8 cellular contexts compared by ENCODE assay signal in the genomic region with DNA sequence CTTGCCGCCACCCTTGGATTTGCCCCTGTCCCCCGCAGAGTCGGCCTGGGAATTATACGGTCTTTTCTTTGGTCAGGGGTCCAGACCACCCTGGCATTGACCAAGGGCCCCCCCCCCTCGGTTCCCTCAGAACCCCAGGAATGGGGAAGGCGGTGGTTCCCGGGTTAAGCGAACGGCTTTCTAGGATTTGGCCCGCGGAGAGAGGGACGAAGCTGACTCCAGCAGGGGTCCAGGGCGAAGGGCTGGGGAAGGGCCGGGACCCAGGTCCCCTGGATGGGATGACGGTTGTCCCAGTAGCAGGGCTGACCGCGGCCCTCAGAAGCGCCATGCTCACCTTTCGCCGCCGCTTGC. TPM values are rescaled to one million over a fixed set of nuclear protein-coding genes. Genes with fewer than 3 reads are reported as not detected.
DNase-seq lines count a peak whose midpoint lies in the region; ATAC-seq and TF ChIP-seq lines count a peak whose summit lies in the region.

No MANE protein-coding gene starts in this region.

- DNase-seq in HCT116 (ENCODE audit: low read depth, low spot score) (no peak), left colon (no peak)
- no peak for DNase-seq in activated CD4-positive, alpha-beta memory T cell treated with anti-CD3 and anti-CD28 coated beads for 36 hours
- no peak for DNase-seq in stimulated activated effector memory CD8-positive, alpha-beta T cell treated with anti-CD3 and anti-CD28 coated beads, Interleukin-12 subunit alpha, Interleukin-12 subunit beta, amount 100 ng/mL, for 72 hours (ENCODE audit: low spot score in 2 of 2)
- no peak for DNase-seq in activated CD4-positive, CD25-positive, alpha-beta regulatory T cell treated with anti-CD3 and anti-CD28 coated beads, Interleukin-2, amount 50 U/mL, for 72 hours

- POLR2A ChIA-PET in HCT116 (lab: Charles Lee): interaction anchor here (0.6 to 2.3 kb wide), 10 partner anchors 9 to 51 kb away, joined by 3 to 31 read pairs (median 4); a partner anchor contains a TSS
- POLR2A ChIA-PET in activated CD4-positive, alpha-beta memory T cell treated with anti-CD3 and anti-CD28 coated beads for 36 hours (lab: Charles Lee): interaction anchor here (0.7 to 3.9 kb wide), 8 partner anchors 8 to 116 kb away, joined by 3 to 20 read pairs (median 4); a partner anchor contains a TSS

- no TSS peak for BruUV-seq in HCT116 (replicated peaks; lab: Mats Ljungman, UMichigan)

- H3K9me3 ChIP-seq in HCT116 (ENCODE audit: control insufficient read depth in 1 of 2, insufficient read depth in 1 of 2, low read depth in 1 of 2, low read length in 2 of 2): no peaks in the 10 kb centered on the region

- no peak overlapping the region for H2AFZ ChIP-seq in HCT116 (ENCODE audit: low read depth, low read length, poor library complexity, severe bottlenecking)

- peak overlapping the region; percentile 62 for H3K27ac ChIP-seq in HCT116 (ENCODE audit: low read depth, low read length)

- intact Hi-C loops in HCT116 (cut with micrococcal nuclease): loop anchor here (5.0 kb wide), 1 partner anchor 211 kb away; a partner anchor contains a TSS
- intact Hi-C loops in activated CD4-positive, alpha-beta memory T cell treated with anti-CD3 and anti-CD28 coated beads for 36 hours (cut with micrococcal nuclease): loop anchor here (5.0 to 10.0 kb wide), 2 partner anchors 181 to 267 kb away; a partner anchor contains a TSS
- intact Hi-C loops in left colon (cut with DNase I, micrococcal nuclease): no loop called here

- no peaks in the 10 kb centered on the region for H3K27me3 ChIP-seq in HCT116 (ENCODE audit: insufficient read depth, low read length)

- peaks cover 10 to 29% of the 10 kb centered on the region in 2 experiments for H3K36me3 ChIP-seq in HCT116 (ENCODE audit: control insufficient read depth in 1 of 2, insufficient read depth in 2 of 2, low read length in 2 of 2)

- no peaks in the 10 kb centered on the region for H3K9me3 Mint-ChIP-seq in activated CD4-positive, alpha-beta memory T cell treated with anti-CD3 and anti-CD28 coated beads for 36 hours
- no peaks in the 10 kb centered on the region for H3K9me3 Mint-ChIP-seq in stimulated activated effector memory CD8-positive, alpha-beta T cell treated with anti-CD3 and anti-CD28 coated beads, Interleukin-12 subunit alpha, Interleukin-12 subunit beta, amount 100 ng/mL, for 72 hours

- peak overlapping the region; percentile 59 for H3K27ac Mint-ChIP-seq in activated CD4-positive, alpha-beta memory T cell treated with anti-CD3 and anti-CD28 coated beads for 36 hours
- peak overlapping the region; percentile 89 for H3K27ac Mint-ChIP-seq in stimulated activated effector memory CD8-positive, alpha-beta T cell treated with anti-CD3 and anti-CD28 coated beads, Interleukin-12 subunit alpha, Interleukin-12 subunit beta, amount 100 ng/mL, for 72 hours

- H3K4me1 Mint-ChIP-seq in activated CD4-positive, alpha-beta memory T cell treated with anti-CD3 and anti-CD28 coated beads for 36 hours (ENCODE audit: low read depth): peaks cover 29% of the 10 kb centered on the region
- peaks cover 34% of the 10 kb centered on the region for H3K4me1 Mint-ChIP-seq in stimulated activated effector memory CD8-positive, alpha-beta T cell treated with anti-CD3 and anti-CD28 coated beads, Interleukin-12 subunit alpha, Interleukin-12 subunit beta, amount 100 ng/mL, for 72 hours

- H3K9me2 ChIP-seq in HCT116 (ENCODE audit: insufficient read depth): no peaks in the 10 kb centered on the region

- TF ChIP-seq RAD21 in HCT116 (IDR thresholded peaks at IDR 0.05; ENCODE audit: low read depth): no peak

- H3K4me1 ChIP-seq in HCT116 (ENCODE audit: control insufficient read depth in 1 of 2, insufficient read depth in 2 of 2, low read length in 2 of 2): peaks cover 23 to 29% of the 10 kb centered on the region in 2 experiments

- TF ChIP-seq CTCF in HCT116 (IDR thresholded peaks at IDR 0.05 in 2 of 3, conservative IDR thresholded peaks at IDR 0.05 in 1 of 3; ENCODE audit: borderline replicate concordance in 1 of 3, insufficient read depth in 1 of 3, low read depth in 2 of 3, low read length in 2 of 3): no peak

- no peaks in the 10 kb centered on the region for H3K27me3 Mint-ChIP-seq in activated CD4-positive, alpha-beta memory T cell treated with anti-CD3 and anti-CD28 coated beads for 36 hours

- H4K20me1 ChIP-seq in HCT116 (ENCODE audit: insufficient read depth): 0 out of 2 replicates have a peak, but pooled peaks cover 4% of the 10 kb centered on the region

- peak overlapping the region; percentile 82 to 89 for H3K4me3 ChIP-seq in HCT116 (replicated peaks in 1 of 2; ENCODE audit: low read depth in 1 of 2, low read length in 2 of 2)
- H3K4me3 ChIP-seq in iPS-11a (ENCODE audit: low read depth, low read length): peak overlapping the region; percentile 89

- peak overlapping the region; percentile 87 for H3K4me3 Mint-ChIP-seq in activated CD4-positive, alpha-beta memory T cell treated with anti-CD3 and anti-CD28 coated beads for 36 hours
- peak overlapping the region; percentile 85 for H3K4me3 Mint-ChIP-seq in stimulated activated effector memory CD8-positive, alpha-beta T cell treated with anti-CD3 and anti-CD28 coated beads, Interleukin-12 subunit alpha, Interleukin-12 subunit beta, amount 100 ng/mL, for 72 hours

- RAD21 ChIA-PET in HCT116 (lab: Charles Lee; ENCODE audit: low non-redundant PET in 1 of 2, low total read pairs in 2 of 2, uncharacterized antibody in 2 of 2, unreplicated experiment in 2 of 2): interaction anchor here (0.6 to 1.9 kb wide), 4 partner anchors 32 to 112 kb away, joined by 3 to 7 read pairs (median 4); a partner anchor contains a TSS

- peaks cover 51% of the 10 kb centered on the region for H3K79me2 ChIP-seq in HCT116 (ENCODE audit: insufficient read depth, low read length)

- peak overlapping the region; percentile 85 for H3K9ac ChIP-seq in HCT116 (ENCODE audit: low read length)

- CTCF ChIA-PET in HCT116 (lab: Charles Lee): interaction anchor here (0.6 to 2.4 kb wide), 22 partner anchors 9 to 440 kb away, joined by 3 to 46 read pairs (median 4); a partner anchor contains a TSS
- CTCF ChIA-PET in activated CD4-positive, alpha-beta memory T cell treated with anti-CD3 and anti-CD28 coated beads for 36 hours (lab: Charles Lee): interaction anchor here (0.6 to 3.1 kb wide), 20 partner anchors 8 to 505 kb away, joined by 3 to 64 read pairs (median 7); a partner anchor contains a TSS

- H3K4me2 ChIP-seq in HCT116 (ENCODE audit: low read length): peak overlapping the region; percentile 100

- peaks cover 16% of the 10 kb centered on the region for H3K36me3 Mint-ChIP-seq in activated CD4-positive, alpha-beta memory T cell treated with anti-CD3 and anti-CD28 coated beads for 36 hours
- H3K36me3 Mint-ChIP-seq in stimulated activated effector memory CD8-positive, alpha-beta T cell treated with anti-CD3 and anti-CD28 coated beads, Interleukin-12 subunit alpha, Interleukin-12 subunit beta, amount 100 ng/mL, for 72 hours: peaks cover 26% of the 10 kb centered on the region

- ATAC-seq in HCT116: peak; percentile 3
- ATAC-seq in stimulated activated effector memory CD8-positive, alpha-beta T cell treated with anti-CD3 and anti-CD28 coated beads, Interleukin-12 subunit alpha, Interleukin-12 subunit beta, amount 100 ng/mL, for 72 hours: no peak
- no peak for ATAC-seq in GM18909 (IDR thresholded peaks at IDR 0.05; ENCODE audit: poor library complexity, unreplicated experiment)
- no peak for ATAC-seq in left colon
- ATAC-seq in HG03139 (IDR thresholded peaks at IDR 0.05; ENCODE audit: unreplicated experiment): no peak

- TF ChIP-seq POLR2A in HCT116 (IDR thresholded peaks at IDR 0.05; ENCODE audit: borderline replicate concordance, extremely low read depth, insufficient read depth, insufficient read length): no peak

TF ChIP-seq in HCT116, 20 proteins besides CTCF, POLR2A, EP300 and RAD21:
- TF ChIP-seq CBX3 (IDR thresholded peaks at IDR 0.05; ENCODE audit: low read depth) (no peak), SP1 (IDR thresholded peaks at IDR 0.05; ENCODE audit: low read depth) (no peak), TCF7L2 (IDR thresholded peaks at IDR 0.05; ENCODE audit: borderline replicate concordance, extremely low read depth, insufficient read depth, insufficient read length) (peak; percentile 2), EGR1 (IDR thresholded peaks at IDR 0.05; ENCODE audit: low read depth) (no peak)

RNA-seq across cellular contexts. Expression of a gene that starts 0.3 kb away (rescaled TPM):
- 71.3 TPM for total RNA-seq in HCT116 (2021; ENCODE audit: unreplicated experiment)
- 54.7 and 62.5 TPM in 2 replicates for polyA plus RNA-seq in HCT116 (2012)
- 10 to 100 TPM; 32.3 to 35.4 TPM for total RNA-seq in activated CD4-positive, alpha-beta memory T cell treated with anti-CD3 and anti-CD28 coated beads for 36 hours
- 10 to 100 TPM; 11.0 to 16.1 TPM for total RNA-seq in left colon

RNA-seq across cellular contexts. Expression of a gene that starts 0.7 kb away (rescaled TPM):
- total RNA-seq in HCT116 (2021; ENCODE audit: unreplicated experiment) (17.5 TPM), left colon (10 to 100 TPM; 23.6 to 25.5 TPM)
- 22.8 and 26.5 TPM in 2 replicates for polyA plus RNA-seq in HCT116 (2012)
- 10 to 100 TPM; 12.1 to 13.4 TPM for total RNA-seq in activated CD4-positive, alpha-beta memory T cell treated with anti-CD3 and anti-CD28 coated beads for 36 hours

RNA-seq across cellular contexts. Expression of a gene that starts 13.8 kb away (rescaled TPM):
- total RNA-seq in HCT116 (2021; ENCODE audit: unreplicated experiment) (not detected), left colon (not detected)
- 0.09 TPM in 1 of 2 replicates, not detected in the other for polyA plus RNA-seq in HCT116 (2012)
- not detected for total RNA-seq in activated CD4-positive, alpha-beta memory T cell treated with anti-CD3 and anti-CD28 coated beads for 36 hours

RNA-seq across cellular contexts. Expression of a gene that starts 25.8 kb away (rescaled TPM):
- total RNA-seq in HCT116 (2021; ENCODE audit: unreplicated experiment) (48.8 TPM), left colon (10 to 100 TPM; 23.3 to 27.4 TPM)
- 42.2 and 47.3 TPM in 2 replicates for polyA plus RNA-seq in HCT116 (2012)
- total RNA-seq in activated CD4-positive, alpha-beta memory T cell treated with anti-CD3 and anti-CD28 coated beads for 36 hours: 10 to 100 TPM; 17.3 to 19.3 TPM

RNA-seq across cellular contexts. Expression of a gene that starts 32.4 kb away (rescaled TPM):
- total RNA-seq in HCT116 (2021; ENCODE audit: unreplicated experiment) (80.9 TPM), left colon (10 to 100 TPM; 81.5 to 96.7 TPM)
- polyA plus RNA-seq in HCT116 (2012): 115 and 123 TPM in 2 replicates
- 10 to 100 TPM; 71.0 to 71.4 TPM for total RNA-seq in activated CD4-positive, alpha-beta memory T cell treated with anti-CD3 and anti-CD28 coated beads for 36 hours

Comparison
In these comparisons a context has a peak if more than half of its experiments do, and no peak if none do; other contexts are left out.
1. intact Hi-C loops: an anchor here in HCT116 (5.0 kb wide) and activated CD4-positive, alpha-beta memory T cell treated with anti-CD3 and anti-CD28 coated beads for 36 hours (5.0 to 10.0 kb wide); none called in left colon.